ENCODE assay signal across 1 cellular context in the genomic region with DNA sequence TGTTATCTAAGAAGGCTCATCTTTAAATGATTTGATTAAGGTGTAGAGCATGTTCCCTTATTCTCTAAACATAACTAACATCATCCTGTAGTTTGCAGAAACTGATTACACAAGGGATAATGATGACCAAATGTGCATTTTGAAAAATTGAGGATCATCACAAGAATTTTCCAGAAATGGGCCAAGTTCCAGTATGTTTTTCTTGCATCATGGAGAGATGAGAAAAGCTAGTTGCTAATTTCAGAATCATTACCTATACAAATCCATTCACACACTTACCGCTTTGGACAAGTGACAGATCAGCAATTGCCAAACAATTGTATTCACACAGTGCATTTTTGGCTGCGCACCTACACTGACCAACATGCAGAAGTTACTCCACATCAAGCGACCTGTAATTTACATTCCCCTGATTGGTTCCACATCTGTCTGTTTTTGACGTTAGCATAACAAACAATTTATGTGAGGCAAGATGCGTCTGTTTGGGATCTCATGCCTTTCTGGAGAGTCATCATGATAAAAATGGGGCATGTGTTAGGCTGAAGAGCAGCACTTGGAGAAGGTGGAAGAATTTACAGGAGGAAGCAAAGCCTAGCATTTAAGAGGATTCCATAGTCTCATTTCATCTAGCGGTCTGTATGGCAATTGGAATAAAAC.
TF ChIP-seq lines count a peak whose summit lies in the region.

No MANE protein-coding gene starts in this region.

TF ChIP-seq in WTC11, 78 proteins besides CTCF, POLR2A, EP300 and RAD21 (continued from another document):
- TF ChIP-seq, protein P1, sequence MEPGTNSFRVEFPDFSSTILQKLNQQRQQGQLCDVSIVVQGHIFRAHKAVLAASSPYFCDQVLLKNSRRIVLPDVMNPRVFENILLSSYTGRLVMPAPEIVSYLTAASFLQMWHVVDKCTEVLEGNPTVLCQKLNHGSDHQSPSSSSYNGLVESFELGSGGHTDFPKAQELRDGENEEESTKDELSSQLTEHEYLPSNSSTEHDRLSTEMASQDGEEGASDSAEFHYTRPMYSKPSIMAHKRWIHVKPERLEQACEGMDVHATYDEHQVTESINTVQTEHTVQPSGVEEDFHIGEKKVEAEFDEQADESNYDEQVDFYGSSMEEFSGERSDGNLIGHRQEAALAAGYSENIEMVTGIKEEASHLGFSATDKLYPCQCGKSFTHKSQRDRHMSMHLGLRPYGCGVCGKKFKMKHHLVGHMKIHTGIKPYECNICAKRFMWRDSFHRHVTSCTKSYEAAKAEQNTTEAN (CRISPR knock-in tag; IDR thresholded peaks at IDR 0.05), result no peak
- TF ChIP-seq RORB (CRISPR knock-in tag; IDR thresholded peaks at IDR 0.05), result no peak
- TF ChIP-seq, protein P2, sequence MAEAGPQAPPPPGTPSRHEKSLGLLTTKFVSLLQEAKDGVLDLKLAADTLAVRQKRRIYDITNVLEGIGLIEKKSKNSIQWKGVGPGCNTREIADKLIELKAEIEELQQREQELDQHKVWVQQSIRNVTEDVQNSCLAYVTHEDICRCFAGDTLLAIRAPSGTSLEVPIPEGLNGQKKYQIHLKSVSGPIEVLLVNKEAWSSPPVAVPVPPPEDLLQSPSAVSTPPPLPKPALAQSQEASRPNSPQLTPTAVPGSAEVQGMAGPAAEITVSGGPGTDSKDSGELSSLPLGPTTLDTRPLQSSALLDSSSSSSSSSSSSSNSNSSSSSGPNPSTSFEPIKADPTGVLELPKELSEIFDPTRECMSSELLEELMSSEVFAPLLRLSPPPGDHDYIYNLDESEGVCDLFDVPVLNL (CRISPR knock-in tag; IDR thresholded peaks at IDR 0.05; ENCODE audit: borderline replicate concordance, low read depth), result no peak
TF ChIP-seq in WTC11: peak in this region for 0.
